8 cellular contexts compared by ENCODE assay signal in genomic region chr10:38094158-38094922, GRCh38. TPM values are rescaled to one million over a fixed set of nuclear protein-coding genes. Genes with fewer than 3 reads are reported as not detected.
DNase-seq lines count a peak whose midpoint lies in the region; ATAC-seq and TF ChIP-seq lines count a peak whose summit lies in the region.

Gene ZNF37A, plus strand, starts transcription at chr10:38094337. Its CDS starts 2,281 bp downstream, at chr10:38096618.

- H3K18ac ChIP-seq in IMR-90 (ENCODE audit: low read depth, low read length), result peak within 1 kb of the TSS; percentile 40

- H2BK20ac ChIP-seq in IMR-90 (ENCODE audit: low read depth, low read length), result no peak within 1 kb of the TSS

- POLR2A ChIA-PET in IMR-90 (lab: Charles Lee; ENCODE audit: unreplicated experiment), result no interaction called here

- peak within 1 kb of the TSS; percentile 47 for H3K56ac ChIP-seq in IMR-90 (ENCODE audit: extremely low read depth, insufficient read depth, low read length)

- H4K8ac ChIP-seq in IMR-90 (ENCODE audit: low read depth in 2 of 2, low read length in 2 of 2), result peak within 1 kb of the TSS; percentile 64 to 85

- H3K23ac ChIP-seq in IMR-90 (ENCODE audit: low read depth, low read length), result peak within 1 kb of the TSS; percentile 7; the same call in 1 of the 2 replicates

- H2AFZ ChIP-seq in IMR-90 (replicated peaks; ENCODE audit: low read length, poor library complexity), result peak within 1 kb of the TSS; percentile 99

- ATAC-seq in GM21528 (IDR thresholded peaks at IDR 0.05; ENCODE audit: low FRiP score, unreplicated experiment), result peak; percentile 97
- ATAC-seq in IMR-90 (ENCODE audit: low read depth), result peak; percentile 98
- peak; percentile 99 for ATAC-seq in mucosa of descending colon

- peak within 1 kb of the TSS; percentile 31; the same call in 1 of the 2 replicates for H4K91ac ChIP-seq in IMR-90 (ENCODE audit: insufficient read depth, low read depth, low read length)

- peak within 1 kb of the TSS; percentile 84 for H3K4ac ChIP-seq in IMR-90 (ENCODE audit: low read depth, low read length)

- intact Hi-C loops in IMR-90 (cut with micrococcal nuclease) (loop anchor here (1.0 to 2.0 kb wide), 2 partner anchors 84 to 118 kb away; partner anchors contain the start of genes ZNF25 and ZNF33A), mucosa of descending colon (cut with DNase I, micrococcal nuclease) (loop anchor here in 1 of 2 donors (10.0 kb wide), 1 partner anchor 120 kb away; the partner anchor contains the start of gene ZNF25)

- CTCF ChIA-PET in IMR-90 (lab: Yijun Ruan, JAX), result interaction anchor here (1.2 to 1.8 kb wide), 2 partner anchors 29 to 117 kb away, joined by 3 to 4 read pairs; no protein-coding TSS in a partner anchor

- TF ChIP-seq POLR2A in IMR-90 (IDR thresholded peaks at IDR 0.05; ENCODE audit: low read depth, low read length), result 0 out of 2 replicates have a peak, but pooled peaks have one; percentile 49

- dilution Hi-C loops in IMR-90 (cut with HindIII; ENCODE audit: low sequenced_read_pairs, unreplicated experiment), result no loop called here

- H3K4me1 ChIP-seq in IMR-90 (ENCODE audit: control insufficient read depth, insufficient read depth, low read length), result no peaks in the 10 kb centered on the region; the same call in 1 of the 2 replicates
- peaks cover 2% of the 10 kb centered on the region for H3K4me1 ChIP-seq in mucosa of descending colon (ENCODE audit: low read depth)

- H2BK120ac ChIP-seq in IMR-90 (ENCODE audit: low read depth, low read length), result no peak within 1 kb of the TSS

- H3K27me3 ChIP-seq in IMR-90 (ENCODE audit: control insufficient read depth, insufficient read depth, low read length), result no peaks in the 10 kb centered on the region

- peak; percentile 97 for DNase-seq in DMS 273 (lab: John Stamatoyannopoulos, UW; ENCODE audit: unreplicated experiment)
- peak; percentile 97 for DNase-seq in IMR-90
- peak; percentile 98 for DNase-seq in OCI-M1 (lab: John Stamatoyannopoulos, UW)
- peak; percentile 87 for DNase-seq in activated T-cell treated with anti-CD3 and anti-CD28 coated beads for 24 hours (ENCODE audit: low read depth)
- DNase-seq in epithelial cell of esophagus (ENCODE audit: low read depth), result peak; percentile 99
- peak; percentile 94 to 98 (median 94) for DNase-seq in mucosa of descending colon
- DNase-seq in stimulated activated CD8-positive, alpha-beta memory T cell treated with anti-CD3 and anti-CD28 coated beads, Interleukin-4, amount 100 ng/mL, for 24 hours (ENCODE audit: low read depth), result peak; percentile 83

- 0 out of 2 replicates have a peak, but pooled peaks cover 5% of the 10 kb centered on the region for H3K9me1 ChIP-seq in IMR-90 (ENCODE audit: insufficient read depth, low read length)

- 0% methylated on average over 11 of the region's 59 CpGs; no CpG with 5 or more reads in 1 of the 2 experiments for WGBS in IMR-90 (ENCODE audit: extremely low coverage in 2 of 2, insufficient read length in 1 of 2), 2 experiments

- H3K4me3 ChIP-seq in IMR-90 (ENCODE audit: insufficient read depth, low read depth, low read length) (peak within 1 kb of the TSS; percentile 71), epithelial cell of esophagus (ENCODE audit: low read length) (peak within 1 kb of the TSS; percentile 92), mucosa of descending colon (peak within 1 kb of the TSS; percentile 55)

- peak within 1 kb of the TSS; percentile 47 for H4K5ac ChIP-seq in IMR-90 (ENCODE audit: low read depth, low read length)

- H3K9me3 ChIP-seq in IMR-90 (ENCODE audit: control insufficient read depth, insufficient read depth, low read length) (no peaks in the 10 kb centered on the region), mucosa of descending colon (no peaks in the 10 kb centered on the region)

- in situ Hi-C loops in IMR-90 (cut with MboI; ENCODE audit: low sequenced_read_pairs), result no loop called here

- no peak for TF ChIP-seq RAD21 in IMR-90 (IDR thresholded peaks at IDR 0.05; ENCODE audit: low read length)

- H2BK15ac ChIP-seq in IMR-90 (ENCODE audit: low read depth, low read length), result no peak within 1 kb of the TSS

- peak within 1 kb of the TSS; percentile 89 for H2AK9ac ChIP-seq in IMR-90 (replicated peaks; ENCODE audit: low read depth, low read length, poor library complexity)

- H2AK5ac ChIP-seq in IMR-90 (ENCODE audit: low read depth, low read length), result peak within 1 kb of the TSS; percentile 68

- no TSS peak for BruUV-seq in IMR-90 (replicated peaks; lab: Mats Ljungman, UMichigan)

- H3K79me1 ChIP-seq in IMR-90 (ENCODE audit: low read depth in 1 of 2, low read length in 2 of 2), result peaks cover 11 to 17% of the 10 kb centered on the region in 2 experiments; a peak in 3 of 4 replicates

- no peaks in the 10 kb centered on the region for H4K20me1 ChIP-seq in IMR-90 (ENCODE audit: insufficient read depth, low read length)

- H3K14ac ChIP-seq in IMR-90 (replicated peaks; ENCODE audit: low read depth, low read length), result peak within 1 kb of the TSS; percentile 88

- H3K9ac ChIP-seq in IMR-90 (ENCODE audit: low read depth, low read length), result peak within 1 kb of the TSS; percentile 76

- H3K4me2 ChIP-seq in IMR-90 (ENCODE audit: low read depth, low read length), result peak within 1 kb of the TSS; percentile 78

- peak within 1 kb of the TSS; percentile 67 for H2BK5ac ChIP-seq in IMR-90 (ENCODE audit: low read depth, low read length, poor library complexity, severe bottlenecking)

- peaks cover 9% of the 10 kb centered on the region for H3K36me3 ChIP-seq in IMR-90 (ENCODE audit: control insufficient read depth, insufficient read depth, low read length)
- H3K36me3 ChIP-seq in mucosa of descending colon (ENCODE audit: low read depth), result no peaks in the 10 kb centered on the region

- TF ChIP-seq CTCF in IMR-90 (conservative IDR thresholded peaks at IDR 0.05; ENCODE audit: low read depth, low read length) (no peak), epithelial cell of esophagus (IDR thresholded peaks at IDR 0.05; ENCODE audit: insufficient read depth, low read depth, low read length, missing control alignments) (no peak), mucosa of descending colon (IDR thresholded peaks at IDR 0.05) (no peak)

- H3K27ac ChIP-seq in IMR-90 (ENCODE audit: insufficient read depth, low read length), result peak within 1 kb of the TSS; percentile 83

TF ChIP-seq in IMR-90, 13 proteins besides CTCF, POLR2A, EP300 and RAD21:
- TF ChIP-seq BHLHE40 (IDR thresholded peaks at IDR 0.05; ENCODE audit: low read depth, low read length), result peak; percentile 15; the same call in 1 of the 2 replicates
- no peak for TF ChIP-seq ELK1 (IDR thresholded peaks at IDR 0.05; ENCODE audit: borderline replicate concordance, low read depth, low read length)
- peak; percentile 22; the same call in 1 of the 2 replicates for TF ChIP-seq MXI1 (IDR thresholded peaks at IDR 0.05; ENCODE audit: borderline replicate concordance, low read depth, low read length)
- no peak for TF ChIP-seq USF2 (IDR thresholded peaks at IDR 0.05; ENCODE audit: low read depth, low read length)

RNA-seq across cellular contexts. Expression of gene ZNF37A, which starts in this region (rescaled TPM):
- total RNA-seq in IMR-90 (2012; rRNA removed) (8.6 and 10.0 TPM in 2 replicates), mucosa of descending colon (10 to 100 TPM in 2 of 3 donors, 1 to 10 TPM in 1; 9.8 to 19.7 (median 13.2) TPM)
- polyA plus RNA-seq in IMR-90 (2012; rRNA removed), result 3.6 and 5.5 TPM in 2 replicates
- 1.1 and 3.0 TPM in 2 replicates for polyA plus RNA-seq in IMR-90 (2012; cell fraction: cytosol; rRNA removed)
- polyA plus RNA-seq in IMR-90 (2012; cell fraction: nucleus; rRNA removed; ENCODE audit: low replicate concordance), result 4.8 and 13.6 TPM in 2 replicates

Comparison
In these comparisons a context has a peak if more than half of its experiments do, and no peak if none do; other contexts are left out.
1. Peak in every context shown above with its lines: DNase-seq, ATAC-seq, H3K4me3 ChIP-seq and H3K27ac ChIP-seq.